8 cellular contexts compared by ENCODE assay signal in genomic region chr2:27070653-27071276, GRCh38. TPM values are rescaled to one million over a fixed set of nuclear protein-coding genes. Genes with fewer than 3 reads are reported as not detected.
A peak's percentile ranks its signal among the peaks of the same experiment; 100 is the strongest.
DNase-seq lines count a peak whose midpoint lies in the region; ATAC-seq, FAIRE-seq and TF ChIP-seq lines count a peak whose summit lies in the region.

No MANE protein-coding gene starts in this region.

- H3K9me3 Mint-ChIP-seq in memory B cell: no peaks in the 10 kb centered on the region

- peak overlapping the region; percentile 93 for H3K27ac Mint-ChIP-seq in memory B cell

- SMC1A ChIA-PET in GM12878 (lab: Charles Lee; ENCODE audit: uncharacterized antibody, unreplicated experiment): interaction anchor here (1.0 to 5.4 kb wide), 2 partner anchors 9 to 19 kb away, joined by 3 to 33 read pairs; partner anchors contain the start of gene AGBL5

- RAD21 ChIA-PET in GM12878 (lab: Charles Lee; ENCODE audit: unreplicated experiment): interaction anchor here (0.9 to 2.8 kb wide), 4 partner anchors 11 to 29 kb away, joined by 3 to 31 read pairs (median 13); partner anchors contain the start of gene AGBL5

- TF ChIP-seq CTCF in heart left ventricle (IDR thresholded peaks at IDR 0.05) (no peak), GM12878 (IDR thresholded peaks at IDR 0.05 in 2 of 3, conservative IDR thresholded peaks at IDR 0.05 in 1 of 3; ENCODE audit: control insufficient read depth in 2 of 3, extremely low read depth in 1 of 3, insufficient read depth in 1 of 3, low read depth in 3 of 3, low read length in 3 of 3) (no peak), vagina (IDR thresholded peaks at IDR 0.05) (no peak)

- TF ChIP-seq POLR2A in heart left ventricle (IDR thresholded peaks at IDR 0.05) (no peak), GM12878 (IDR thresholded peaks at IDR 0.05; ENCODE audit: low read depth, low read length) (no peak), vagina (IDR thresholded peaks at IDR 0.05) (no peak)

- TSS peak; percentile 75 for BruUV-seq in GM12878 (replicated peaks; lab: Mats Ljungman, UMichigan)

- H3K27ac ChIP-seq in heart left ventricle (peak overlapping the region; percentile 62 to 99 (median 96)), GM12878 (ENCODE audit: control insufficient read depth, insufficient read depth) (peak overlapping the region; percentile 81), vagina (peak overlapping the region; percentile 94)

- intact Hi-C loops in heart left ventricle (cut with DNase I): loop anchor here in 4 of 10 donors (1.0 to 5.0 kb wide), 4 partner anchors 19 to 38 kb away; partner anchors contain the start of genes AGBL5 (in 2 of the 4) and TMEM214 (in 1 of the 4)
- intact Hi-C loops in left ventricle myocardium superior (cut with micrococcal nuclease): no loop called here
- intact Hi-C loops in GM12878 (cut with micrococcal nuclease; ENCODE audit: unreplicated experiment): loop anchor here (1.0 kb wide), 1 partner anchor 20 kb away; no protein-coding TSS in a partner anchor
- intact Hi-C loops in vagina (cut with DNase I): no loop called here

- TF ChIP-seq EP300 in GM12878 (IDR thresholded peaks at IDR 0.05; ENCODE audit: borderline replicate concordance in 1 of 2, control insufficient read depth in 1 of 2, low read depth in 2 of 2, low read length in 2 of 2): no peak

- peaks cover 17% of the 10 kb centered on the region for H3K36me3 Mint-ChIP-seq in memory B cell

- DNase-seq in heart left ventricle: no peak
- DNase-seq in left ventricle myocardium superior: no peak
- no peak for DNase-seq in GM12878 (ENCODE audit: low read depth, low spot score)
- no peak for DNase-seq in memory B cell (ENCODE audit: low spot score in 2 of 2)
- peak in 1 of 2 donors; percentile 82 for DNase-seq in vagina (ENCODE audit: extremely low spot score in 2 of 2)
- DNase-seq in SIG-M5 treated with dmso at 0.1 percent for 504 hours (lab: John Stamatoyannopoulos, UW; ENCODE audit: unreplicated experiment): no peak
- no peak for DNase-seq in activated CD8-positive, alpha-beta memory T cell treated with anti-CD3 and anti-CD28 coated beads for 24 hours
- no peak for DNase-seq in NCI-H1436 (lab: John Stamatoyannopoulos, UW)

- no peaks in the 10 kb centered on the region for H3K27me3 Mint-ChIP-seq in memory B cell

- H3K79me2 ChIP-seq in GM12878 (ENCODE audit: control insufficient read depth, insufficient read depth, low read length): peaks cover 32% of the 10 kb centered on the region

- peak overlapping the region; percentile 96 for H3K9ac ChIP-seq in GM12878 (ENCODE audit: control insufficient read depth, insufficient read depth, low read length)

- POLR2A ChIA-PET in GM12878 (lab: Charles Lee): interaction anchor here (0.8 to 12.2 kb wide), 8 partner anchors 8 to 102 kb away, joined by 3 to 139 read pairs (median 4); partner anchors contain the start of genes AGBL5, KHK and TMEM214

- H3K9me3 ChIP-seq in heart left ventricle: no peaks in the 10 kb centered on the region
- no peaks in the 10 kb centered on the region for H3K9me3 ChIP-seq in GM12878 (replicated peaks; ENCODE audit: control insufficient read depth, insufficient read depth, low read length)
- H3K9me3 ChIP-seq in vagina: no peaks in the 10 kb centered on the region

- WGBS in heart left ventricle, 4 donors: 3 to 6% (median 4%) methylated on average over 8 to 11 of the region's 11 CpGs
- WGBS in GM12878 (ENCODE audit: insufficient coverage, insufficient replicate concordance, low lambda C conversion rate, missing lambda C conversion rate): 4% methylated on average over 11 of the region's 11 CpGs

- no peak for FAIRE-seq in GM12878 (lab: Jason Lieb, UNC)

- H3K4me1 Mint-ChIP-seq in memory B cell: peaks cover 34% of the 10 kb centered on the region

- ATAC-seq in heart left ventricle (peak in 1 of 4 donors; percentile 0), left ventricle myocardium superior (no peak), GM12878 (peak; percentile 24), memory B cell (ENCODE audit: low read depth) (peak; percentile 2)

- peak overlapping the region; percentile 98 for H3K4me3 Mint-ChIP-seq in memory B cell

- no peaks in the 10 kb centered on the region for H4K20me1 ChIP-seq in GM12878 (ENCODE audit: control insufficient read depth, insufficient read depth)

- H2AFZ ChIP-seq in GM12878 (ENCODE audit: control insufficient read depth, low read depth, low read length): peak overlapping the region; percentile 51

- H3K27me3 ChIP-seq in heart left ventricle: no peaks in the 10 kb centered on the region
- H3K27me3 ChIP-seq in GM12878 (replicated peaks in 1 of 2; ENCODE audit: control insufficient read depth in 2 of 2, insufficient read depth in 2 of 2, low read length in 1 of 2): no peaks in the 10 kb centered on the region
- H3K27me3 ChIP-seq in vagina: no peaks in the 10 kb centered on the region

- H3K4me3 ChIP-seq in heart left ventricle (peak overlapping the region; percentile 55 to 99 (median 89)), GM12878 (peak overlapping the region; percentile 75), vagina (peak overlapping the region; percentile 89 to 97)

- in situ Hi-C loops in GM12878 (cut with MboI): no loop called here

- H3K4me1 ChIP-seq in heart left ventricle: peaks cover 3 to 67% (median 48%) of the 10 kb centered on the region in 12 donors
- H3K4me1 ChIP-seq in GM12878 (ENCODE audit: control insufficient read depth, insufficient read depth, low read length): peaks cover 32% of the 10 kb centered on the region
- H3K4me1 ChIP-seq in vagina: peaks cover 63% of the 10 kb centered on the region

- H3K4me2 ChIP-seq in GM12878 (ENCODE audit: control insufficient read depth, insufficient read depth): peak overlapping the region; percentile 94

- CTCF ChIA-PET in GM12878 (lab: Yijun Ruan, JAX): interaction anchor here (0.6 to 4.0 kb wide), 6 partner anchors 11 to 45 kb away, joined by 3 to 36 read pairs (median 3); no protein-coding TSS in a partner anchor

- peaks cover 0 to 46% (median 39%) of the 10 kb centered on the region in 9 donors for H3K36me3 ChIP-seq in heart left ventricle
- peaks cover 2 to 18% of the 10 kb centered on the region in 2 experiments; a peak in 3 of 4 replicates for H3K36me3 ChIP-seq in GM12878 (ENCODE audit: control insufficient read depth in 2 of 2, insufficient read depth in 2 of 2, low read length in 1 of 2)
- peaks cover 0 to 17% of the 10 kb centered on the region in 2 donors for H3K36me3 ChIP-seq in vagina

- TF ChIP-seq RAD21 in GM12878 (IDR thresholded peaks at IDR 0.05; ENCODE audit: insufficient read depth, low read depth, low read length): no peak

RNA-seq across cellular contexts. Expression of gene OST4, which starts 0.7 kb away (rescaled TPM):
- total RNA-seq in heart left ventricle: 100 to 1,000 TPM; 215 to 466 (median 343) TPM
- 100 to 1,000 TPM; 335 to 517 TPM for polyA plus RNA-seq in heart left ventricle
- total RNA-seq in left ventricle myocardium superior: 374 TPM
- 58.6 and 59.4 TPM in 2 replicates for total RNA-seq in GM12878 (2013; cell fraction: nucleolus; rRNA removed)
- 340 and 392 TPM in 2 replicates for total RNA-seq in GM12878 (2014; rRNA removed)
- total RNA-seq in GM12878 (2014; rRNA removed; fragmentation: Illumina TruSeq; extraction: Trizol): 403 TPM in 2 replicates
- 270 and 278 TPM in 2 replicates for total RNA-seq in GM12878 (2021)
- 326 TPM for polyA plus RNA-seq in GM12878 (2011; ENCODE audit: low read depth)
- 316 and 381 TPM in 2 replicates for polyA plus RNA-seq in GM12878 (2011; rRNA removed)
- polyA plus RNA-seq in GM12878 (2011; cell fraction: cytosol; rRNA removed): 604 and 833 TPM in 2 replicates
- 244 and 362 TPM in 2 replicates for polyA plus RNA-seq in GM12878 (2011; cell fraction: nucleus; rRNA removed)
- 531 and 635 TPM in 2 replicates for polyA plus RNA-seq in GM12878 (2012)
- polyA plus RNA-seq in GM12878 (2014; fragmentation: Illumina TruSeq; extraction: Trizol): 406 and 566 TPM in 2 replicates
- polyA plus RNA-seq in GM12878 (2014; fragmentation: Nextera tagmentation; extraction: Ambion mirVana): 1,000 to 10,000 TPM; 1,505 to 1,543 TPM
- polyA plus RNA-seq in GM12878 (2014; rRNA removed): 418 and 479 TPM in 2 replicates
- polyA plus RNA-seq in GM12878 (2016; fragmentation: Nextera tagmentation; extraction: Ambion mirVana): 100 to 1,000 TPM; 786 to 858 TPM
- 311 and 352 TPM in 2 replicates for polyA minus RNA-seq in GM12878 (2011; rRNA and poly(A)+ RNA removed)
- 287 and 325 TPM in 2 replicates for polyA minus RNA-seq in GM12878 (2011; cell fraction: cytosol; rRNA and poly(A)+ RNA removed)
- polyA minus RNA-seq in GM12878 (2011; cell fraction: nucleus; rRNA and poly(A)+ RNA removed): 66.0 and 76.3 TPM in 2 replicates
- 269 TPM for total RNA-seq in vagina

RNA-seq across cellular contexts. Expression of gene EMILIN1, which starts 7.7 kb away (rescaled TPM):
- total RNA-seq in heart left ventricle (10 to 100 TPM in 8 of 9 donors, 1 to 10 TPM in 1; 7.5 to 76.9 (median 16.3) TPM), left ventricle myocardium superior (15.7 TPM), GM12878 (2014; rRNA removed) (1.7 and 2.3 TPM in 2 replicates), GM12878 (2014; rRNA removed; fragmentation: Illumina TruSeq; extraction: Trizol) (0.18 TPM in 2 replicates), GM12878 (2021) (1.6 and 1.7 TPM in 2 replicates), vagina (100 TPM)
- polyA plus RNA-seq in heart left ventricle (10 to 100 TPM; 21.0 to 31.2 TPM), GM12878 (2011; rRNA removed) (0.26 and 0.38 TPM in 2 replicates), GM12878 (2014; fragmentation: Illumina TruSeq; extraction: Trizol) (0.01 TPM in 1 of 2 replicates, not detected in the other), GM12878 (2014; fragmentation: Nextera tagmentation; extraction: Ambion mirVana) (not detected), GM12878 (2014; rRNA removed) (1.2 TPM in 2 replicates), GM12878 (2016; fragmentation: Nextera tagmentation; extraction: Ambion mirVana) (1 to 10 TPM; 1.1 to 1.8 TPM)
- 0.81 and 0.83 TPM in 2 replicates for total RNA-seq in GM12878 (2013; cell fraction: nucleolus; rRNA removed)
- polyA plus RNA-seq in GM12878 (2011; ENCODE audit: low read depth): 0.24 TPM
- 0.58 and 1.7 TPM in 2 replicates for polyA plus RNA-seq in GM12878 (2011; cell fraction: cytosol; rRNA removed)
- 2.9 and 4.4 TPM in 2 replicates for polyA plus RNA-seq in GM12878 (2011; cell fraction: nucleus; rRNA removed)
- 0.41 and 0.98 TPM in 2 replicates for polyA plus RNA-seq in GM12878 (2012)
- 0.22 and 0.98 TPM in 2 replicates for polyA minus RNA-seq in GM12878 (2011; rRNA and poly(A)+ RNA removed)
- polyA minus RNA-seq in GM12878 (2011; cell fraction: cytosol; rRNA and poly(A)+ RNA removed): 0.62 and 0.67 TPM in 2 replicates
- 1.9 and 2.1 TPM in 2 replicates for polyA minus RNA-seq in GM12878 (2011; cell fraction: nucleus; rRNA and poly(A)+ RNA removed)

RNA-seq across cellular contexts. Expression of gene KHK, which starts 15.8 kb away (rescaled TPM):
- total RNA-seq in heart left ventricle: 1 to 10 TPM in 8 of 9 donors, under 1 TPM in 1; 0.89 to 3.9 (median 1.8) TPM
- 1 to 10 TPM; 1.3 to 2.0 TPM for polyA plus RNA-seq in heart left ventricle
- 4.0 TPM for total RNA-seq in left ventricle myocardium superior
- 1.3 and 2.1 TPM in 2 replicates for total RNA-seq in GM12878 (2013; cell fraction: nucleolus; rRNA removed)
- 4.8 and 5.4 TPM in 2 replicates for total RNA-seq in GM12878 (2014; rRNA removed)
- 2.6 and 2.7 TPM in 2 replicates for total RNA-seq in GM12878 (2014; rRNA removed; fragmentation: Illumina TruSeq; extraction: Trizol)
- 7.7 and 7.8 TPM in 2 replicates for total RNA-seq in GM12878 (2021)
- polyA plus RNA-seq in GM12878 (2011; ENCODE audit: low read depth): 0.91 TPM
- polyA plus RNA-seq in GM12878 (2011; rRNA removed): 2.2 and 2.6 TPM in 2 replicates
- polyA plus RNA-seq in GM12878 (2011; cell fraction: cytosol; rRNA removed): 4.4 and 5.2 TPM in 2 replicates
- 8.7 and 9.6 TPM in 2 replicates for polyA plus RNA-seq in GM12878 (2011; cell fraction: nucleus; rRNA removed)
- polyA plus RNA-seq in GM12878 (2012): 1.7 and 2.5 TPM in 2 replicates
- 1.5 and 3.6 TPM in 2 replicates for polyA plus RNA-seq in GM12878 (2014; fragmentation: Illumina TruSeq; extraction: Trizol)
- 1 to 10 TPM in 1 of 2 experiments, under 1 TPM in 1; 0.31 to 1.6 TPM for polyA plus RNA-seq in GM12878 (2014; fragmentation: Nextera tagmentation; extraction: Ambion mirVana)
- 4.2 and 4.7 TPM in 2 replicates for polyA plus RNA-seq in GM12878 (2014; rRNA removed)
- polyA plus RNA-seq in GM12878 (2016; fragmentation: Nextera tagmentation; extraction: Ambion mirVana): 10 to 100 TPM; 11.2 to 11.8 TPM
- 2.7 and 5.6 TPM in 2 replicates for polyA minus RNA-seq in GM12878 (2011; rRNA and poly(A)+ RNA removed)
- polyA minus RNA-seq in GM12878 (2011; cell fraction: cytosol; rRNA and poly(A)+ RNA removed): 0.94 and 1.8 TPM in 2 replicates
- 2.9 and 5.7 TPM in 2 replicates for polyA minus RNA-seq in GM12878 (2011; cell fraction: nucleus; rRNA and poly(A)+ RNA removed)
- total RNA-seq in vagina: 9.3 TPM

RNA-seq across cellular contexts. Expression of gene AGBL5, which starts 19.3 kb away (rescaled TPM):
- total RNA-seq in heart left ventricle (10 to 100 TPM in 4 of 9 donors, 1 to 10 TPM in 5; 4.9 to 12.5 (median 9.9) TPM), left ventricle myocardium superior (9.4 TPM), GM12878 (2014; rRNA removed) (15.2 and 15.4 TPM in 2 replicates), GM12878 (2014; rRNA removed; fragmentation: Illumina TruSeq; extraction: Trizol) (14.0 and 14.1 TPM in 2 replicates), GM12878 (2021) (19.5 and 23.7 TPM in 2 replicates), vagina (8.8 TPM)
- polyA plus RNA-seq in heart left ventricle (1 to 10 TPM; 4.5 to 7.9 TPM), GM12878 (2011; rRNA removed) (24.9 and 28.5 TPM in 2 replicates), GM12878 (2014; fragmentation: Illumina TruSeq; extraction: Trizol) (20.7 and 23.9 TPM in 2 replicates), GM12878 (2014; fragmentation: Nextera tagmentation; extraction: Ambion mirVana) (1 to 10 TPM; 1.9 to 3.2 TPM), GM12878 (2014; rRNA removed) (13.9 and 18.5 TPM in 2 replicates), GM12878 (2016; fragmentation: Nextera tagmentation; extraction: Ambion mirVana) (10 to 100 TPM; 26.0 TPM)
- total RNA-seq in GM12878 (2013; cell fraction: nucleolus; rRNA removed): 17.2 and 18.0 TPM in 2 replicates
- polyA plus RNA-seq in GM12878 (2011; ENCODE audit: low read depth): 9.1 TPM
- 35.3 and 36.2 TPM in 2 replicates for polyA plus RNA-seq in GM12878 (2011; cell fraction: cytosol; rRNA removed)
- polyA plus RNA-seq in GM12878 (2011; cell fraction: nucleus; rRNA removed): 31.1 and 32.2 TPM in 2 replicates
- polyA plus RNA-seq in GM12878 (2012): 14.8 and 15.1 TPM in 2 replicates
- 24.9 and 43.0 TPM in 2 replicates for polyA minus RNA-seq in GM12878 (2011; rRNA and poly(A)+ RNA removed)
- 11.8 and 14.3 TPM in 2 replicates for polyA minus RNA-seq in GM12878 (2011; cell fraction: cytosol; rRNA and poly(A)+ RNA removed)
- polyA minus RNA-seq in GM12878 (2011; cell fraction: nucleus; rRNA and poly(A)+ RNA removed): 15.0 and 17.7 TPM in 2 replicates

RNA-seq across cellular contexts. Expression of gene TMEM214, which starts 38.0 kb away (rescaled TPM):
- total RNA-seq in heart left ventricle (10 to 100 TPM; 18.3 to 58.0 (median 31.6) TPM), left ventricle myocardium superior (30.9 TPM), GM12878 (2014; rRNA removed) (21.9 and 25.8 TPM in 2 replicates), GM12878 (2014; rRNA removed; fragmentation: Illumina TruSeq; extraction: Trizol) (26.3 and 28.9 TPM in 2 replicates), GM12878 (2021) (75.4 and 79.2 TPM in 2 replicates), vagina (53.3 TPM)
- polyA plus RNA-seq in heart left ventricle (10 to 100 TPM; 27.4 to 57.0 TPM), GM12878 (2011; rRNA removed) (21.8 and 43.2 TPM in 2 replicates), GM12878 (2014; fragmentation: Illumina TruSeq; extraction: Trizol) (60.1 and 64.3 TPM in 2 replicates), GM12878 (2014; fragmentation: Nextera tagmentation; extraction: Ambion mirVana) (10 to 100 TPM; 10.4 to 17.6 TPM), GM12878 (2014; rRNA removed) (46.8 and 56.2 TPM in 2 replicates), GM12878 (2016; fragmentation: Nextera tagmentation; extraction: Ambion mirVana) (10 to 100 TPM; 52.5 to 56.0 TPM)
- 151 and 159 TPM in 2 replicates for total RNA-seq in GM12878 (2013; cell fraction: nucleolus; rRNA removed)
- polyA plus RNA-seq in GM12878 (2011; ENCODE audit: low read depth): 51.4 TPM
- polyA plus RNA-seq in GM12878 (2011; cell fraction: cytosol; rRNA removed): 78.8 and 90.1 TPM in 2 replicates
- polyA plus RNA-seq in GM12878 (2011; cell fraction: nucleus; rRNA removed): 213 and 313 TPM in 2 replicates
- 66.8 and 72.8 TPM in 2 replicates for polyA plus RNA-seq in GM12878 (2012)
- 83.3 and 151 TPM in 2 replicates for polyA minus RNA-seq in GM12878 (2011; rRNA and poly(A)+ RNA removed)
- polyA minus RNA-seq in GM12878 (2011; cell fraction: cytosol; rRNA and poly(A)+ RNA removed): 40.1 and 40.5 TPM in 2 replicates
- 99.1 and 142 TPM in 2 replicates for polyA minus RNA-seq in GM12878 (2011; cell fraction: nucleus; rRNA and poly(A)+ RNA removed)
